Comparison of ENCODE assay signal across 32 cellular contexts in genomic region chr7:50491209-50491608, GRCh38.
"Had no signal": no experiment of that assay in that cellular context is flagged by ENCODE, and none has a peak within 500 bp of the region (broad histone marks: within the 10 kb centered on the region; RNA-seq: fewer than 3 reads in every experiment).

No MANE protein-coding gene starts in this region.

- ATAC-seq: Panc1, Right ventricle myocardium inferior, SK-N-SH treated with all-trans-retinoic acid at 6 μM for 48 hours, T-cell had no signal

- H3K9me3 Mint-ChIP-seq: T-cell had no signal

- H3K4me3 Mint-ChIP-seq: T-cell had no signal

- H3K9me3 ChIP-seq: SJCRH30 had no signal

- H3K4me1 ChIP-seq: SJCRH30 had no signal

- FAIRE-seq: RCC 7860 had no signal

- H3K4me2 ChIP-seq: PC-9 had no signal

- H3K27me3 ChIP-seq: MG63 had no signal

- H3K27ac Mint-ChIP-seq: T-cell had no signal

- H2AFZ ChIP-seq: PC-9 had no signal

- H3K27ac ChIP-seq: PC-9, RWPE1, SJCRH30, SK-N-MC had no signal

- H3K36me3 ChIP-seq: MG63, SJCRH30 had no signal

- H3K4me1 Mint-ChIP-seq: T-cell had no signal

- H3K36me3 Mint-ChIP-seq: T-cell had no signal

- DNase-seq: MG63, NCI-H1048, NCI-H1092 treated with DMSO at 0.1 percent for 48 hours, NCI-H1105 treated with DMSO at 0.1 percent for 48 hours, NCI-H1417, NCI-H1436, NCI-H146, NCI-H1694, NCI-H187, NCI-H1930, NCI-H2029 treated with DMSO at 0.1 percent for 48 hours, NCI-H2081 treated with DMSO at 0.1 percent for 48 hours, NCI-H2107, NCI-H2171, NCI-H226, NCI-H446 treated with DMSO at 0.1 percent for 48 hours, NCI-H510A, NCI-H524, NCI-H526, NCI-H69, NCI-H748 treated with DMSO at 0.1 percent for 48 hours, PC-9, SHP77, SIG-M5, SJCRH30, T-cell had no signal

- H3K4me3 ChIP-seq: MG63, PC-9, SJCRH30, SK-N-MC had no signal
